In genomic region chrX:52934704-52935468, GRCh38 we compare ENCODE assay signal across 8 cellular contexts. TPM values are rescaled to one million over a fixed set of nuclear protein-coding genes. Genes with fewer than 3 reads are reported as not detected.
DNase-seq lines count a peak whose midpoint lies in the region; ATAC-seq and TF ChIP-seq lines count a peak whose summit lies in the region.

No MANE protein-coding gene starts in this region.

- H3K4me1 ChIP-seq in left ventricle myocardium inferior: peaks cover 5% of the 10 kb centered on the region
- H3K4me1 ChIP-seq in uterus: no peaks in the 10 kb centered on the region

- H3K27ac ChIP-seq in left ventricle myocardium inferior (replicated peaks) (peak overlapping the region; percentile 96), uterus (peak overlapping the region; percentile 94 to 99)

- TF ChIP-seq POLR2A in uterus (IDR thresholded peaks at IDR 0.05): peak; percentile 61 to 82

- H3K27me3 ChIP-seq in left ventricle myocardium inferior (ENCODE audit: low read depth): no peaks in the 10 kb centered on the region
- H3K27me3 ChIP-seq in uterus: no peaks in the 10 kb centered on the region

- DNase-seq in NCI-H146 treated with DMSO at 0.1 percent for 48 hours (lab: John Stamatoyannopoulos, UW; ENCODE audit: unreplicated experiment) (peak; percentile 90), T-helper 1 cell (peak; percentile 77 to 97 (median 82)), amygdala (lab: John Stamatoyannopoulos, UW) (peak; percentile 3 to 100 (median 88)), left ventricle myocardium inferior (peak; percentile 91), pulmonary artery endothelial cell (ENCODE audit: low read depth, low spot score) (peak; percentile 89), uterus (peak; percentile 96 to 97)

- H3K9me3 ChIP-seq in left ventricle myocardium inferior (replicated peaks) (no peaks in the 10 kb centered on the region), uterus (no peaks in the 10 kb centered on the region)

- H3K4me3 ChIP-seq in left ventricle myocardium inferior (peak overlapping the region; percentile 73), uterus (peak overlapping the region; percentile 83 to 84)

- intact Hi-C loops in left ventricle myocardium inferior (cut with micrococcal nuclease): no loop called here
- intact Hi-C loops in uterus (cut with DNase I; ENCODE audit: low total_unique reads): no loop called here

- peak; percentile 84 for TF ChIP-seq CTCF in left ventricle myocardium inferior (IDR thresholded peaks at IDR 0.05; ENCODE audit: borderline replicate concordance)
- TF ChIP-seq CTCF in uterus (IDR thresholded peaks at IDR 0.05): peak; percentile 92 to 100 (median 98)

- peak; percentile 92 for ATAC-seq in GM18498 (IDR thresholded peaks at IDR 0.05; ENCODE audit: unreplicated experiment)
- ATAC-seq in HG02885 (IDR thresholded peaks at IDR 0.05; ENCODE audit: poor library complexity, unreplicated experiment): peak; percentile 96

- H3K36me3 ChIP-seq in left ventricle myocardium inferior: no peaks in the 10 kb centered on the region
- no peaks in the 10 kb centered on the region for H3K36me3 ChIP-seq in uterus

RNA-seq across cellular contexts. Expression of gene FAM156A, which starts 23.4 kb away (rescaled TPM):
- total RNA-seq in left ventricle myocardium inferior (12.1 TPM), pulmonary artery endothelial cell (3.7 and 7.4 TPM in 2 replicates), uterus (10 to 100 TPM; 12.9 to 89.1 (median 25.8) TPM)

RNA-seq across cellular contexts. Expression of gene FAM156B, which starts 37.8 kb away (rescaled TPM):
- total RNA-seq in left ventricle myocardium inferior (5.9 TPM), pulmonary artery endothelial cell (8.1 and 8.9 TPM in 2 replicates), uterus (10 to 100 TPM in 2 of 4 donors, 1 to 10 TPM in 2; 2.6 to 24.1 (median 8.5) TPM)

Comparison
In these comparisons a context has a peak if more than half of its experiments do, and no peak if none do; other contexts are left out.
1. Peak in every context shown above with its lines: DNase-seq, ATAC-seq, H3K4me3 ChIP-seq and H3K27ac ChIP-seq.